In the genomic region with DNA sequence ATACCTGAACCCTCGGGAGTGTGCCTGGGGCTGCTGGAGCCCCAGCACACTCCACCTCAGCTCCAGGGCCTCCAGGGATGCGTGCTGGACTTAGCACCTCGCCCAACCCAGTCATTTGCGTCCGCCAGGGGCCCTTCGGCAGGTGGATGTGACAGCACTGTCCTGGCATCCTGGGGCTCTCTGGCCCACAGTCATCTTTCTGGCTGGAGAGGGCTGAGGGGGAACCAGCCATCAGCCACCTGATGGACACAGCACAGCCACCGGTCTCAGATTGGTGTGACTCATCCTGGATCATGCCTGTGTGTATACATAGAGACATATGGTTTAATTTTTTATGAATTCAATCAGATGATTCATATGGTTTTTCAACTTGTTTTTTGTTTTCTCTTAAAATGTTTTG, we compare ENCODE assay signal across 33 cellular contexts. TPM values are rescaled to one million over a fixed set of nuclear protein-coding genes. Genes with fewer than 3 reads are reported as not detected.
DNase-seq lines count a peak whose midpoint lies in the region; ATAC-seq and TF ChIP-seq lines count a peak whose summit lies in the region.
"Had no signal": no experiment of that assay in that cellular context is flagged by ENCODE, and none has a peak within 500 bp of the region (broad histone marks: within the 10 kb centered on the region; RNA-seq: fewer than 3 reads in every experiment).

No MANE protein-coding gene starts in this region.

- H3K27ac ChIP-seq in SK-N-SH (ENCODE audit: low read depth in 2 of 2, low read length in 1 of 2) (no peak overlapping the region), foreskin keratinocyte (no peak overlapping the region)
- H3K27ac ChIP-seq: A549, esophagus squamous epithelium, testis had no signal

- no peak overlapping the region for H2AFZ ChIP-seq in SK-N-SH (ENCODE audit: low read depth)

- H3F3A ChIP-seq in SK-N-SH (replicated peaks; ENCODE audit: insufficient read depth), result peaks cover 13% of the 10 kb centered on the region

- no peaks in the 10 kb centered on the region for H3K9me2 ChIP-seq in SK-N-SH

- H3K9ac ChIP-seq in SK-N-SH, result no peak overlapping the region

- no peaks in the 10 kb centered on the region for H3K9me3 ChIP-seq in SK-N-SH
- no peaks in the 10 kb centered on the region for H3K9me3 ChIP-seq in T-helper 17 cell (ENCODE audit: control insufficient read depth, low read length, poor library complexity, severe bottlenecking)
- H3K9me3 ChIP-seq: A549, esophagus squamous epithelium, gastrocnemius medialis, mucosa of descending colon, testis had no signal

- CTCF ChIA-PET in SK-N-SH (lab: Yijun Ruan, JAX), result no interaction called here
- CTCF ChIA-PET in activated CD4-positive, alpha-beta T cell treated with anti-CD3 and anti-CD28 coated beads, Interleukin-2, amount 10 ng/mL, durations not matched to agents 7 days and 5 days (lab: Charles Lee), result interaction anchor here (1.0 kb wide), 1 partner anchor 64 kb away, joined by 3 read pairs; no protein-coding TSS in a partner anchor

- WGBS in SK-N-SH (ENCODE audit: low lambda C conversion rate), result 67% methylated on average over 7 of the region's 7 CpGs

- peak; percentile 49 for DNase-seq in natural killer cell treated with Interleukin-12 subunit alpha and Interleukin-12 subunit beta and Interleukin-15 and Interleukin-18, amount 100 ng/mL, for 72 hours (ENCODE audit: low spot score)
- DNase-seq in natural killer cell (no peak), SK-N-SH (no peak), foreskin keratinocyte (no peak), T-helper 17 cell (no peak), middle frontal gyrus (ENCODE audit: extremely low spot score, low spot score) (no peak)
- DNase-seq in activated CD4-positive, alpha-beta T cell treated with anti-CD3 and anti-CD28 coated beads, Interleukin-2, amount 10 ng/mL, durations not matched to agents 7 days and 5 days, result no peak
- DNase-seq in stimulated activated naive CD4-positive, alpha-beta T cell (lab: John Stamatoyannopoulos, UW), result no peak
- DNase-seq: activated CD4-positive, alpha-beta memory T cell treated with anti-CD3 and anti-CD28 coated beads for 36 hours; activated naive CD4-positive, alpha-beta T cell treated with Interleukin-2 at 50 U/mL for 16 hours; AML-193; CD4-positive, alpha-beta memory T cell; dermis blood vessel endothelial cell; esophagus squamous epithelium; H9; Kasumi-1; NCI-H1694; NCI-H510A; retina; RPMI8226; small intestine; testis had no signal

- no peak overlapping the region for H3K27ac Mint-ChIP-seq in natural killer cell treated with Interleukin-12 subunit alpha and Interleukin-12 subunit beta and Interleukin-15 and Interleukin-18, amount 100 ng/mL, for 72 hours
- H3K27ac Mint-ChIP-seq in natural killer cell (no peak overlapping the region), T-helper 17 cell (no peak overlapping the region)
- no peak overlapping the region for H3K27ac Mint-ChIP-seq in activated CD4-positive, alpha-beta T cell treated with anti-CD3 and anti-CD28 coated beads, Interleukin-2, amount 10 ng/mL, durations not matched to agents 7 days and 5 days
- H3K27ac Mint-ChIP-seq: activated CD4-positive, alpha-beta memory T cell treated with anti-CD3 and anti-CD28 coated beads for 36 hours; activated T-helper 1 cell treated with anti-CD3 and anti-CD28 coated beads, Interleukin-12 subunit alpha, Interleukin-12 subunit beta, Interleukin-2, Interleukin-4 antibody, amounts not matched to agents 30 ng/mL and 10 ng/mL and 1 ng/mL, durations not matched to agents 14 hours and 24 hours and 36 hours; H9; nephron; stimulated activated naive CD8-positive, alpha-beta T cell treated with anti-CD3 and anti-CD28 coated beads, Interleukin-15, Interleukin-2, amounts not matched to agents 100 ng/mL and 50 ng/mL, for 24 hours had no signal

- no peak overlapping the region for H3K4me3 ChIP-seq in SK-N-SH (ENCODE audit: low read depth in 2 of 2, low read length in 1 of 2)
- H3K4me3 ChIP-seq: A549, esophagus squamous epithelium, gastrocnemius medialis, lung, mucosa of descending colon, testis had no signal

- TF ChIP-seq CTCF in natural killer cell (IDR thresholded peaks at IDR 0.05), result no peak
- no peak for TF ChIP-seq CTCF in SK-N-SH (IDR thresholded peaks at IDR 0.05)
- no peak for TF ChIP-seq CTCF in foreskin keratinocyte (conservative IDR thresholded peaks at IDR 0.05)

- peak in 1 of 2 donors; percentile 17 for ATAC-seq in natural killer cell treated with Interleukin-12 subunit alpha and Interleukin-12 subunit beta and Interleukin-15 and Interleukin-18, amount 100 ng/mL, for 72 hours
- ATAC-seq in natural killer cell (no peak), foreskin keratinocyte (peak; percentile 89), T-helper 17 cell (no peak)
- ATAC-seq: gastrocnemius medialis, mucosa of descending colon had no signal

- TF ChIP-seq EP300 in SK-N-SH (IDR thresholded peaks at IDR 0.05; ENCODE audit: borderline replicate concordance in 1 of 2, low read depth in 1 of 2, low read length in 1 of 2), result no peak

- no peaks in the 10 kb centered on the region; the same call in 1 of the 2 replicates for H3K79me2 ChIP-seq in SK-N-SH (ENCODE audit: insufficient read depth)

- no peaks in the 10 kb centered on the region; the same call in 1 of the 2 replicates for H4K20me1 ChIP-seq in SK-N-SH (ENCODE audit: insufficient read depth)

- no peak for TF ChIP-seq RAD21 in SK-N-SH (IDR thresholded peaks at IDR 0.05; ENCODE audit: low read length)

- H3K4me2 ChIP-seq in SK-N-SH, result no peak overlapping the region
- H3K4me2 ChIP-seq: A549 had no signal

- peaks cover 0 to 2% of the 10 kb centered on the region in 2 donors for H3K4me1 Mint-ChIP-seq in natural killer cell treated with Interleukin-12 subunit alpha and Interleukin-12 subunit beta and Interleukin-15 and Interleukin-18, amount 100 ng/mL, for 72 hours (ENCODE audit: low read depth in 2 of 2)
- H3K4me1 Mint-ChIP-seq in natural killer cell (no peaks in the 10 kb centered on the region), T-helper 17 cell (peaks cover 6% of the 10 kb centered on the region)
- H3K4me1 Mint-ChIP-seq in activated CD4-positive, alpha-beta T cell treated with anti-CD3 and anti-CD28 coated beads, Interleukin-2, amount 10 ng/mL, durations not matched to agents 7 days and 5 days, result no peaks in the 10 kb centered on the region
- H3K4me1 Mint-ChIP-seq: central memory CD8-positive, alpha-beta T cell had no signal

- POLR2A ChIA-PET in SK-N-SH (lab: Yijun Ruan, JAX), result no interaction called here
- POLR2A ChIA-PET in activated CD4-positive, alpha-beta T cell treated with anti-CD3 and anti-CD28 coated beads, Interleukin-2, amount 10 ng/mL, durations not matched to agents 7 days and 5 days (lab: Charles Lee), result no interaction called here

- no peaks in the 10 kb centered on the region for H3K27me3 ChIP-seq in SK-N-SH (ENCODE audit: insufficient read depth)
- no peaks in the 10 kb centered on the region for H3K27me3 ChIP-seq in foreskin keratinocyte
- H3K27me3 ChIP-seq: esophagus squamous epithelium, gastrocnemius medialis, testis had no signal

- H3K4me1 ChIP-seq in SK-N-SH (ENCODE audit: control insufficient read depth in 1 of 2, insufficient read depth in 2 of 2, low read depth in 1 of 2, low read length in 1 of 2), result peaks cover 0 to 15% of the 10 kb centered on the region in 2 experiments; a peak in 2 of 4 replicates
- peaks cover 5% of the 10 kb centered on the region for H3K4me1 ChIP-seq in foreskin keratinocyte
- H3K4me1 ChIP-seq: A549, testis had no signal

- H3K36me3 ChIP-seq in SK-N-SH (replicated peaks in 1 of 2; ENCODE audit: control insufficient read depth in 1 of 2, insufficient read depth in 2 of 2, low read length in 1 of 2), result peaks cover 3 to 7% of the 10 kb centered on the region in 2 experiments
- H3K36me3 ChIP-seq: gastrocnemius medialis had no signal

- no peak overlapping the region for H3K4me3 Mint-ChIP-seq in natural killer cell treated with Interleukin-12 subunit alpha and Interleukin-12 subunit beta and Interleukin-15 and Interleukin-18, amount 100 ng/mL, for 72 hours
- no peak overlapping the region for H3K4me3 Mint-ChIP-seq in natural killer cell
- H3K4me3 Mint-ChIP-seq in T-helper 17 cell, result no peak overlapping the region
- H3K4me3 Mint-ChIP-seq in activated CD4-positive, alpha-beta T cell treated with anti-CD3 and anti-CD28 coated beads, Interleukin-2, amount 10 ng/mL, durations not matched to agents 7 days and 5 days, result no peak overlapping the region
- H3K4me3 Mint-ChIP-seq: activated CD4-positive, alpha-beta memory T cell treated with anti-CD3 and anti-CD28 coated beads for 36 hours; activated T-helper 1 cell treated with anti-CD3 and anti-CD28 coated beads, Interleukin-12 subunit alpha, Interleukin-12 subunit beta, Interleukin-2, Interleukin-4 antibody, amounts not matched to agents 30 ng/mL and 10 ng/mL and 1 ng/mL, durations not matched to agents 14 hours and 24 hours and 36 hours; CD4-positive, alpha-beta memory T cell; central memory CD8-positive, alpha-beta T cell; H9; nephron; stimulated activated naive CD8-positive, alpha-beta T cell treated with anti-CD3 and anti-CD28 coated beads, Interleukin-15, Interleukin-2, amounts not matched to agents 100 ng/mL and 50 ng/mL, for 24 hours had no signal

- H3K27me3 Mint-ChIP-seq in natural killer cell treated with Interleukin-12 subunit alpha and Interleukin-12 subunit beta and Interleukin-15 and Interleukin-18, amount 100 ng/mL, for 72 hours, result no peaks in the 10 kb centered on the region
- no peaks in the 10 kb centered on the region for H3K27me3 Mint-ChIP-seq in natural killer cell (ENCODE audit: low read depth in 2 of 2)
- H3K27me3 Mint-ChIP-seq in T-helper 17 cell, result no peaks in the 10 kb centered on the region
- no peaks in the 10 kb centered on the region for H3K27me3 Mint-ChIP-seq in activated CD4-positive, alpha-beta T cell treated with anti-CD3 and anti-CD28 coated beads, Interleukin-2, amount 10 ng/mL, durations not matched to agents 7 days and 5 days
- H3K27me3 Mint-ChIP-seq: activated CD4-positive, alpha-beta memory T cell treated with anti-CD3 and anti-CD28 coated beads for 36 hours; CD4-positive, alpha-beta memory T cell; central memory CD8-positive, alpha-beta T cell; stimulated activated naive CD8-positive, alpha-beta T cell treated with anti-CD3 and anti-CD28 coated beads, Interleukin-15, Interleukin-2, amounts not matched to agents 100 ng/mL and 50 ng/mL, for 24 hours had no signal

- intact Hi-C loops in natural killer cell (cut with micrococcal nuclease), result no loop called here

- H3K9me3 Mint-ChIP-seq in natural killer cell treated with Interleukin-12 subunit alpha and Interleukin-12 subunit beta and Interleukin-15 and Interleukin-18, amount 100 ng/mL, for 72 hours, result no peaks in the 10 kb centered on the region
- no peaks in the 10 kb centered on the region for H3K9me3 Mint-ChIP-seq in natural killer cell
- no peaks in the 10 kb centered on the region for H3K9me3 Mint-ChIP-seq in activated CD4-positive, alpha-beta T cell treated with anti-CD3 and anti-CD28 coated beads, Interleukin-2, amount 10 ng/mL, durations not matched to agents 7 days and 5 days
- H3K9me3 Mint-ChIP-seq: activated CD4-positive, alpha-beta memory T cell treated with anti-CD3 and anti-CD28 coated beads for 36 hours; activated T-helper 1 cell treated with anti-CD3 and anti-CD28 coated beads, Interleukin-12 subunit alpha, Interleukin-12 subunit beta, Interleukin-2, Interleukin-4 antibody, amounts not matched to agents 30 ng/mL and 10 ng/mL and 1 ng/mL, durations not matched to agents 14 hours and 24 hours and 36 hours; CD4-positive, alpha-beta memory T cell; central memory CD8-positive, alpha-beta T cell; H9; nephron; stimulated activated naive CD8-positive, alpha-beta T cell treated with anti-CD3 and anti-CD28 coated beads, Interleukin-15, Interleukin-2, amounts not matched to agents 100 ng/mL and 50 ng/mL, for 24 hours had no signal

- H3K36me3 Mint-ChIP-seq in natural killer cell treated with Interleukin-12 subunit alpha and Interleukin-12 subunit beta and Interleukin-15 and Interleukin-18, amount 100 ng/mL, for 72 hours, result no peaks in the 10 kb centered on the region
- H3K36me3 Mint-ChIP-seq in natural killer cell, result no peaks in the 10 kb centered on the region
- H3K36me3 Mint-ChIP-seq in T-helper 17 cell (ENCODE audit: low read depth), result no peaks in the 10 kb centered on the region
- H3K36me3 Mint-ChIP-seq in activated CD4-positive, alpha-beta T cell treated with anti-CD3 and anti-CD28 coated beads, Interleukin-2, amount 10 ng/mL, durations not matched to agents 7 days and 5 days (ENCODE audit: low read depth), result no peaks in the 10 kb centered on the region

RNA-seq across cellular contexts. Expression of a gene that starts 11.1 kb away (rescaled TPM):
- 1 to 10 TPM; 4.0 to 5.1 TPM for total RNA-seq in natural killer cell treated with Interleukin-12 subunit alpha and Interleukin-12 subunit beta and Interleukin-15 and Interleukin-18, amount 100 ng/mL, for 72 hours
- total RNA-seq in natural killer cell (1 to 10 TPM; 1.3 to 2.7 (median 1.6) TPM), foreskin keratinocyte (4.7 and 5.4 TPM in 2 replicates), T-helper 17 cell (1 to 10 TPM; 1.4 to 2.1 TPM)
- polyA plus RNA-seq in SK-N-SH (2012; rRNA removed) (4.6 and 5.0 TPM in 2 replicates), foreskin keratinocyte (3.9 and 5.3 TPM in 2 replicates)
- polyA plus RNA-seq in SK-N-SH (2012; cell fraction: cytosol; rRNA removed), result 2.3 and 3.7 TPM in 2 replicates
- polyA plus RNA-seq in SK-N-SH (2012; cell fraction: nucleus; rRNA removed), result 6.9 and 9.8 TPM in 2 replicates
- total RNA-seq in activated CD4-positive, alpha-beta T cell treated with anti-CD3 and anti-CD28 coated beads, Interleukin-2, amount 10 ng/mL, durations not matched to agents 7 days and 5 days, result 1 to 10 TPM; 4.2 to 4.4 TPM

RNA-seq across cellular contexts. Expression of a gene that starts 21.6 kb away (rescaled TPM):
- total RNA-seq in natural killer cell treated with Interleukin-12 subunit alpha and Interleukin-12 subunit beta and Interleukin-15 and Interleukin-18, amount 100 ng/mL, for 72 hours, result 10 to 100 TPM; 53.9 to 84.2 TPM
- total RNA-seq in natural killer cell (10 to 100 TPM; 58.9 to 79.4 (median 76.5) TPM), foreskin keratinocyte (19.4 and 19.6 TPM in 2 replicates), T-helper 17 cell (10 to 100 TPM; 43.0 to 49.8 TPM)
- polyA plus RNA-seq in SK-N-SH (2012; rRNA removed) (87.5 and 91.6 TPM in 2 replicates), foreskin keratinocyte (12.8 and 15.9 TPM in 2 replicates)
- 49.6 and 70.3 TPM in 2 replicates for polyA plus RNA-seq in SK-N-SH (2012; cell fraction: cytosol; rRNA removed)
- 254 and 314 TPM in 2 replicates for polyA plus RNA-seq in SK-N-SH (2012; cell fraction: nucleus; rRNA removed)
- total RNA-seq in activated CD4-positive, alpha-beta T cell treated with anti-CD3 and anti-CD28 coated beads, Interleukin-2, amount 10 ng/mL, durations not matched to agents 7 days and 5 days, result 10 to 100 TPM; 45.1 to 54.6 TPM

RNA-seq across cellular contexts. Expression of a gene that starts 48.8 kb away (rescaled TPM):
- not detected for total RNA-seq in natural killer cell treated with Interleukin-12 subunit alpha and Interleukin-12 subunit beta and Interleukin-15 and Interleukin-18, amount 100 ng/mL, for 72 hours
- total RNA-seq in natural killer cell (not detected), foreskin keratinocyte (not detected in 2 replicates), T-helper 17 cell (not detected)
- polyA plus RNA-seq in SK-N-SH (2012; rRNA removed) (0.26 and 0.43 TPM in 2 replicates), foreskin keratinocyte (not detected in 2 replicates)
- 0.21 and 0.24 TPM in 2 replicates for polyA plus RNA-seq in SK-N-SH (2012; cell fraction: cytosol; rRNA removed)
- 0.34 and 0.43 TPM in 2 replicates for polyA plus RNA-seq in SK-N-SH (2012; cell fraction: nucleus; rRNA removed)
- total RNA-seq in activated CD4-positive, alpha-beta T cell treated with anti-CD3 and anti-CD28 coated beads, Interleukin-2, amount 10 ng/mL, durations not matched to agents 7 days and 5 days, result not detected
- total RNA-seq: activated CD4-positive, alpha-beta memory T cell treated with anti-CD3 and anti-CD28 coated beads for 36 hours; activated T-helper 1 cell treated with anti-CD3 and anti-CD28 coated beads, Interleukin-12 subunit alpha, Interleukin-12 subunit beta, Interleukin-2, Interleukin-4 antibody, amounts not matched to agents 30 ng/mL and 10 ng/mL and 1 ng/mL, durations not matched to agents 14 hours and 24 hours and 36 hours; CD4-positive, alpha-beta memory T cell; osteocyte; SK-MEL-5; T-helper 1 cell treated with Interleukin-12 subunit alpha and Interleukin-12 subunit beta and Interleukin-4 antibody, amounts not matched to agents 30 ng/mL and 1 ng/mL, for 36 hours had no signal
- polyA plus RNA-seq: A549; CD4-positive, alpha-beta memory T cell had no signal
